In genomic region chr1:161071886-161072371, GRCh38 we compare ENCODE assay signal across 8 cellular contexts. TPM values are rescaled to one million over a fixed set of nuclear protein-coding genes. Genes with fewer than 3 reads are reported as not detected.
DNase-seq lines count a peak whose midpoint lies in the region; ATAC-seq, FAIRE-seq and TF ChIP-seq lines count a peak whose summit lies in the region.

No MANE protein-coding gene starts in this region.

- H3K4me3 Mint-ChIP-seq in activated CD8-positive, alpha-beta memory T cell treated with anti-CD3 and anti-CD28 coated beads, Interleukin-2, amount 10 ng/mL, durations not matched to agents 7 days and 5 days, result no peak overlapping the region

- peaks cover 22% of the 10 kb centered on the region for H3K36me3 Mint-ChIP-seq in activated CD8-positive, alpha-beta memory T cell treated with anti-CD3 and anti-CD28 coated beads, Interleukin-2, amount 10 ng/mL, durations not matched to agents 7 days and 5 days

- FAIRE-seq in pancreas (lab: Jason Lieb, UNC), result no peak

- H3K9me3 Mint-ChIP-seq in activated CD8-positive, alpha-beta memory T cell treated with anti-CD3 and anti-CD28 coated beads, Interleukin-2, amount 10 ng/mL, durations not matched to agents 7 days and 5 days (ENCODE audit: low read depth), result no peaks in the 10 kb centered on the region

- H3K27me3 ChIP-seq in pancreas, result no peaks in the 10 kb centered on the region

- WGBS in pancreas, 2 donors, result 37 to 41% methylated on average over 9 of the region's 9 CpGs

- no peak for ATAC-seq in activated CD8-positive, alpha-beta memory T cell treated with anti-CD3 and anti-CD28 coated beads, Interleukin-2, amount 10 ng/mL, durations not matched to agents 7 days and 5 days
- peak; percentile 72 to 89 (median 78) for ATAC-seq in pancreas

- H3K4me1 Mint-ChIP-seq in activated CD8-positive, alpha-beta memory T cell treated with anti-CD3 and anti-CD28 coated beads, Interleukin-2, amount 10 ng/mL, durations not matched to agents 7 days and 5 days, result peaks cover 45% of the 10 kb centered on the region

- H3K4me3 ChIP-seq in pancreas, result no peak overlapping the region

- CTCF ChIA-PET in activated CD8-positive, alpha-beta memory T cell treated with anti-CD3 and anti-CD28 coated beads, Interleukin-2, amount 10 ng/mL, durations not matched to agents 7 days and 5 days (lab: Charles Lee), result interaction anchor here (0.8 to 8.2 kb wide), 14 partner anchors 8 to 82 kb away, joined by 3 to 154 read pairs (median 6); partner anchors contain the start of genes KLHDC9, TSTD1, UFC1 and USF1

- H3K36me3 ChIP-seq in pancreas, result no peaks in the 10 kb centered on the region

- H3K9me3 ChIP-seq in pancreas, result no peaks in the 10 kb centered on the region

- TF ChIP-seq CTCF in pancreas (IDR thresholded peaks at IDR 0.05), result peak; percentile 44 to 59 (median 52)

- peak overlapping the region; percentile 50 for H3K27ac Mint-ChIP-seq in activated CD8-positive, alpha-beta memory T cell treated with anti-CD3 and anti-CD28 coated beads, Interleukin-2, amount 10 ng/mL, durations not matched to agents 7 days and 5 days

- no peaks in the 10 kb centered on the region for H3K27me3 Mint-ChIP-seq in activated CD8-positive, alpha-beta memory T cell treated with anti-CD3 and anti-CD28 coated beads, Interleukin-2, amount 10 ng/mL, durations not matched to agents 7 days and 5 days

- DNase-seq in NCI-H345 (lab: John Stamatoyannopoulos, UW), result peak; percentile 8
- DNase-seq in NCI-H345 treated with DMSO at 0.1 percent for 48 hours (lab: John Stamatoyannopoulos, UW; ENCODE audit: unreplicated experiment), result no peak
- DNase-seq in NCI-H460 (ENCODE audit: extremely low read depth, low read depth), result peak; percentile 44
- peak; percentile 72 for DNase-seq in activated CD8-positive, alpha-beta memory T cell treated with anti-CD3 and anti-CD28 coated beads, Interleukin-2, amount 10 ng/mL, durations not matched to agents 7 days and 5 days
- peak; percentile 66 for DNase-seq in fibroblast of peridontal ligament (ENCODE audit: extremely low read depth)
- peak; percentile 50 to 80 (median 72) for DNase-seq in pancreas
- no peak for DNase-seq in DMS114 treated with DMSO at 0.1 percent for 48 hours (lab: John Stamatoyannopoulos, UW; ENCODE audit: unreplicated experiment)
- DNase-seq in activated CD4-positive, CD25-positive, alpha-beta regulatory T cell treated with anti-CD3 and anti-CD28 coated beads, Interleukin-2, amount 50 U/mL, for 72 hours, result no peak

- no peaks in the 10 kb centered on the region for H3K4me1 ChIP-seq in pancreas

- no peak overlapping the region for H3K27ac ChIP-seq in pancreas

- intact Hi-C loops in pancreas (cut with DNase I), result no loop called here

RNA-seq across cellular contexts. Expression of gene ARHGAP30, which starts 2.2 kb away (rescaled TPM):
- total RNA-seq in NCI-H460 (2014; rRNA removed; shearing (Covaris generic)), result 0.45 TPM in 1 of 2 replicates, not detected in the other
- 0.42 TPM in 1 of 2 replicates, not detected in the other for polyA plus RNA-seq in NCI-H460 (2014; cell fraction: nucleus; rRNA removed)
- 100 to 1,000 TPM; 260 to 273 TPM for total RNA-seq in activated CD8-positive, alpha-beta memory T cell treated with anti-CD3 and anti-CD28 coated beads, Interleukin-2, amount 10 ng/mL, durations not matched to agents 7 days and 5 days
- total RNA-seq in pancreas, result 1 to 10 TPM in 4 of 6 donors, under 1 TPM in 2; 0.43 to 9.1 (median 1.9) TPM
- 1 to 10 TPM in 1 of 2 donors, under 1 TPM in 1; 0.70 to 2.0 TPM for polyA plus RNA-seq in pancreas

RNA-seq across cellular contexts. Expression of gene NECTIN4, which starts 17.4 kb away (rescaled TPM):
- total RNA-seq in NCI-H460 (2014; rRNA removed; shearing (Covaris generic)), result 0.55 and 1.0 TPM in 2 replicates
- polyA plus RNA-seq in NCI-H460 (2014; cell fraction: nucleus; rRNA removed), result 0.25 and 0.44 TPM in 2 replicates
- total RNA-seq in activated CD8-positive, alpha-beta memory T cell treated with anti-CD3 and anti-CD28 coated beads, Interleukin-2, amount 10 ng/mL, durations not matched to agents 7 days and 5 days, result under 1 TPM; 0.12 TPM
- 1 to 10 TPM; 1.7 to 9.3 (median 3.5) TPM for total RNA-seq in pancreas
- 1 to 10 TPM; 2.1 to 2.7 TPM for polyA plus RNA-seq in pancreas

RNA-seq across cellular contexts. Expression of gene USF1, which starts 26.2 kb away (rescaled TPM):
- total RNA-seq in NCI-H460 (2014; rRNA removed; shearing (Covaris generic)), result 49.2 and 51.2 TPM in 2 replicates
- polyA plus RNA-seq in NCI-H460 (2014; cell fraction: nucleus; rRNA removed), result 109 and 173 TPM in 2 replicates
- total RNA-seq in activated CD8-positive, alpha-beta memory T cell treated with anti-CD3 and anti-CD28 coated beads, Interleukin-2, amount 10 ng/mL, durations not matched to agents 7 days and 5 days, result 10 to 100 TPM; 75.4 to 90.1 TPM
- 10 to 100 TPM; 15.8 to 33.2 (median 21.7) TPM for total RNA-seq in pancreas
- 100 to 1,000 TPM in 1 of 2 donors, 10 to 100 TPM in 1; 89.4 to 118 TPM for polyA plus RNA-seq in pancreas

RNA-seq across cellular contexts. Expression of gene KLHDC9, which starts 26.2 kb away (rescaled TPM):
- 3.6 and 5.3 TPM in 2 replicates for total RNA-seq in NCI-H460 (2014; rRNA removed; shearing (Covaris generic))
- polyA plus RNA-seq in NCI-H460 (2014; cell fraction: nucleus; rRNA removed), result 4.7 and 14.4 TPM in 2 replicates
- total RNA-seq in activated CD8-positive, alpha-beta memory T cell treated with anti-CD3 and anti-CD28 coated beads, Interleukin-2, amount 10 ng/mL, durations not matched to agents 7 days and 5 days, result under 1 TPM; 0.52 to 0.85 TPM
- 1 to 10 TPM; 3.2 to 7.9 (median 6.2) TPM for total RNA-seq in pancreas
- 10 to 100 TPM in 1 of 2 donors, 1 to 10 TPM in 1; 8.6 to 19.3 TPM for polyA plus RNA-seq in pancreas

RNA-seq across cellular contexts. Expression of gene TSTD1, which starts 33.2 kb away (rescaled TPM):
- 29.8 and 37.6 TPM in 2 replicates for total RNA-seq in NCI-H460 (2014; rRNA removed; shearing (Covaris generic))
- polyA plus RNA-seq in NCI-H460 (2014; cell fraction: nucleus; rRNA removed), result 16.8 and 43.8 TPM in 2 replicates
- total RNA-seq in activated CD8-positive, alpha-beta memory T cell treated with anti-CD3 and anti-CD28 coated beads, Interleukin-2, amount 10 ng/mL, durations not matched to agents 7 days and 5 days, result 10 to 100 TPM; 62.8 TPM
- total RNA-seq in pancreas, result 10 to 100 TPM; 24.8 to 43.8 (median 32.1) TPM
- polyA plus RNA-seq in pancreas, result 100 to 1,000 TPM in 1 of 2 donors, 10 to 100 TPM in 1; 69.0 to 131 TPM

Comparison
In these comparisons a context has a peak if more than half of its experiments do, and no peak if none do; other contexts are left out.
1. DNase-seq: peak in NCI-H345 (single experiment), NCI-H460 (single experiment), activated CD8-positive, alpha-beta memory T cell treated with anti-CD3 and anti-CD28 coated beads, Interleukin-2, amount 10 ng/mL, durations not matched to agents 7 days and 5 days (single experiment), fibroblast of peridontal ligament (single experiment) and pancreas (6 of 6); none in NCI-H345 treated with DMSO at 0.1 percent for 48 hours (single experiment), DMS114 treated with DMSO at 0.1 percent for 48 hours (single experiment) and activated CD4-positive, CD25-positive, alpha-beta regulatory T cell treated with anti-CD3 and anti-CD28 coated beads, Interleukin-2, amount 50 U/mL, for 72 hours (single experiment).
2. RNA of gene ARHGAP30, which starts 2.2 kb away (total RNA-seq): 260 to 273 TPM in activated CD8-positive, alpha-beta memory T cell treated with anti-CD3 and anti-CD28 coated beads, Interleukin-2, amount 10 ng/mL, durations not matched to agents 7 days and 5 days; 0.43 to 9.1 TPM in pancreas and 0.45 TPM in NCI-H460; every median in the first group is over 10 times any median in the second.